15 cellular contexts compared by ENCODE assay signal in genomic region chr11:118319031-118319814, GRCh38. TPM values are rescaled to one million over a fixed set of nuclear protein-coding genes. Genes with fewer than 3 reads are reported as not detected.
DNase-seq lines count a peak whose midpoint lies in the region; ATAC-seq and TF ChIP-seq lines count a peak whose summit lies in the region.
"Had no signal": no experiment of that assay in that cellular context is flagged by ENCODE, and none has a peak within 500 bp of the region (broad histone marks: within the 10 kb centered on the region; RNA-seq: fewer than 3 reads in every experiment).

No MANE protein-coding gene starts in this region.

- H3K9me3 ChIP-seq in neutrophil: no peaks in the 10 kb centered on the region
- H3K9me3 ChIP-seq: body of pancreas, psoas muscle, SK-N-SH had no signal

- peak overlapping the region; percentile 66 for H3K27ac ChIP-seq in neutrophil
- H3K27ac ChIP-seq: psoas muscle had no signal

- peaks cover 20 to 38% of the 10 kb centered on the region in 2 experiments for H3K4me1 ChIP-seq in neutrophil (ENCODE audit: control insufficient read depth in 1 of 2, insufficient read depth in 1 of 2, low read depth in 1 of 2, low read length in 1 of 2)
- H3K4me1 ChIP-seq: psoas muscle had no signal

- ATAC-seq in GM21367 (IDR thresholded peaks at IDR 0.05; ENCODE audit: unreplicated experiment): no peak
- ATAC-seq: body of pancreas, psoas muscle had no signal

- H3K27me3 ChIP-seq in neutrophil: peaks cover 32% of the 10 kb centered on the region
- H3K27me3 ChIP-seq: body of pancreas had no signal

- H3K4me3 ChIP-seq in NB4 (ENCODE audit: low read depth, low read length): no peak overlapping the region
- H3K4me3 ChIP-seq in neutrophil (ENCODE audit: low read depth in 1 of 2, low read length in 1 of 2): no peak overlapping the region
- H3K4me3 ChIP-seq: body of pancreas, psoas muscle had no signal

- no peak for TF ChIP-seq CTCF in NB4 (IDR thresholded peaks at IDR 0.05; ENCODE audit: low read depth, low read length)
- TF ChIP-seq CTCF in neutrophil (IDR thresholded peaks at IDR 0.05): no peak

- no peaks in the 10 kb centered on the region for H3K27me3 Mint-ChIP-seq in T-helper 2 cell treated with Interferon-gamma antibody and Interleukin-4, amounts not matched to agents 5 μg/mL and 100 μg/mL, for 36 hours (ENCODE audit: low read depth)
- no peaks in the 10 kb centered on the region for H3K27me3 Mint-ChIP-seq in activated T-helper 1 cell treated with anti-CD3 and anti-CD28 coated beads, Interleukin-12 subunit alpha, Interleukin-12 subunit beta, Interleukin-2, Interleukin-4 antibody, amounts not matched to agents 30 ng/mL and 10 ng/mL and 1 ng/mL, durations not matched to agents 14 hours and 24 hours and 36 hours (ENCODE audit: insufficient read depth)

- H3K9me3 Mint-ChIP-seq in T-helper 2 cell treated with Interferon-gamma antibody and Interleukin-4, amounts not matched to agents 5 μg/mL and 100 μg/mL, for 36 hours: peaks cover 4% of the 10 kb centered on the region
- H3K9me3 Mint-ChIP-seq in activated T-helper 1 cell treated with anti-CD3 and anti-CD28 coated beads, Interleukin-12 subunit alpha, Interleukin-12 subunit beta, Interleukin-2, Interleukin-4 antibody, amounts not matched to agents 30 ng/mL and 10 ng/mL and 1 ng/mL, durations not matched to agents 14 hours and 24 hours and 36 hours: no peaks in the 10 kb centered on the region

- H3K36me3 Mint-ChIP-seq in T-helper 2 cell treated with Interferon-gamma antibody and Interleukin-4, amounts not matched to agents 5 μg/mL and 100 μg/mL, for 36 hours (ENCODE audit: low read depth): peaks cover 43% of the 10 kb centered on the region
- H3K36me3 Mint-ChIP-seq in activated T-helper 1 cell treated with anti-CD3 and anti-CD28 coated beads, Interleukin-12 subunit alpha, Interleukin-12 subunit beta, Interleukin-2, Interleukin-4 antibody, amounts not matched to agents 30 ng/mL and 10 ng/mL and 1 ng/mL, durations not matched to agents 14 hours and 24 hours and 36 hours (ENCODE audit: low read depth): peaks cover 36% of the 10 kb centered on the region

- H3K27ac Mint-ChIP-seq in T-helper 2 cell treated with Interferon-gamma antibody and Interleukin-4, amounts not matched to agents 5 μg/mL and 100 μg/mL, for 36 hours: peak overlapping the region; percentile 45
- peak overlapping the region; percentile 37 for H3K27ac Mint-ChIP-seq in activated T-helper 1 cell treated with anti-CD3 and anti-CD28 coated beads, Interleukin-12 subunit alpha, Interleukin-12 subunit beta, Interleukin-2, Interleukin-4 antibody, amounts not matched to agents 30 ng/mL and 10 ng/mL and 1 ng/mL, durations not matched to agents 14 hours and 24 hours and 36 hours

- TF ChIP-seq POLR2A in NB4 (IDR thresholded peaks at IDR 0.05; ENCODE audit: extremely low read depth, insufficient read length): no peak

- no peak for DNase-seq in T-helper 2 cell treated with Interferon-gamma antibody and Interleukin-4, amounts not matched to agents 5 μg/mL and 100 μg/mL, for 36 hours (ENCODE audit: low spot score)
- DNase-seq in T-helper 2 cell (no peak), NB4 (ENCODE audit: low read depth) (peak; percentile 94), RKO (ENCODE audit: low spot score) (no peak), SW 1271 (lab: John Stamatoyannopoulos, UW) (no peak)
- no peak for DNase-seq in activated T-helper 1 cell treated with anti-CD3 and anti-CD28 coated beads, Interleukin-12 subunit alpha, Interleukin-12 subunit beta, Interleukin-2, Interleukin-4 antibody, amounts not matched to agents 30 ng/mL and 10 ng/mL and 1 ng/mL, durations not matched to agents 14 hours and 24 hours and 36 hours (ENCODE audit: low spot score)
- DNase-seq: NCI-H1105 treated with DMSO at 0.1 percent for 48 hours, NCI-H69, psoas muscle, SK-N-SH had no signal

- intact Hi-C loops in activated T-helper 1 cell treated with anti-CD3 and anti-CD28 coated beads, Interleukin-12 subunit alpha, Interleukin-12 subunit beta, Interleukin-2, Interleukin-4 antibody, amounts not matched to agents 30 ng/mL and 10 ng/mL and 1 ng/mL, durations not matched to agents 14 hours and 24 hours and 36 hours (cut with micrococcal nuclease): no loop called here

- H3K4me3 Mint-ChIP-seq in T-helper 2 cell treated with Interferon-gamma antibody and Interleukin-4, amounts not matched to agents 5 μg/mL and 100 μg/mL, for 36 hours: peak overlapping the region; percentile 3
- no peak overlapping the region for H3K4me3 Mint-ChIP-seq in activated T-helper 1 cell treated with anti-CD3 and anti-CD28 coated beads, Interleukin-12 subunit alpha, Interleukin-12 subunit beta, Interleukin-2, Interleukin-4 antibody, amounts not matched to agents 30 ng/mL and 10 ng/mL and 1 ng/mL, durations not matched to agents 14 hours and 24 hours and 36 hours

- H3K4me1 Mint-ChIP-seq in T-helper 2 cell treated with Interferon-gamma antibody and Interleukin-4, amounts not matched to agents 5 μg/mL and 100 μg/mL, for 36 hours (ENCODE audit: low read depth): peaks cover 62% of the 10 kb centered on the region
- peaks cover 65% of the 10 kb centered on the region for H3K4me1 Mint-ChIP-seq in activated T-helper 1 cell treated with anti-CD3 and anti-CD28 coated beads, Interleukin-12 subunit alpha, Interleukin-12 subunit beta, Interleukin-2, Interleukin-4 antibody, amounts not matched to agents 30 ng/mL and 10 ng/mL and 1 ng/mL, durations not matched to agents 14 hours and 24 hours and 36 hours (ENCODE audit: low read depth)

- no peaks in the 10 kb centered on the region for H3K36me3 ChIP-seq in neutrophil

RNA-seq across cellular contexts. Expression of gene CD3E, which starts 14.7 kb away (rescaled TPM):
- total RNA-seq in activated T-helper 1 cell treated with anti-CD3 and anti-CD28 coated beads, Interleukin-12 subunit alpha, Interleukin-12 subunit beta, Interleukin-2, Interleukin-4 antibody, amounts not matched to agents 30 ng/mL and 10 ng/mL and 1 ng/mL, durations not matched to agents 14 hours and 24 hours and 36 hours: 630 and 646 TPM in 2 replicates
- total RNA-seq: mammary epithelial cell, temporal lobe had no signal

RNA-seq across cellular contexts. Expression of gene CD3D, which starts 23.3 kb away (rescaled TPM):
- total RNA-seq in activated T-helper 1 cell treated with anti-CD3 and anti-CD28 coated beads, Interleukin-12 subunit alpha, Interleukin-12 subunit beta, Interleukin-2, Interleukin-4 antibody, amounts not matched to agents 30 ng/mL and 10 ng/mL and 1 ng/mL, durations not matched to agents 14 hours and 24 hours and 36 hours: 486 and 491 TPM in 2 replicates
- total RNA-seq: mammary epithelial cell, temporal lobe had no signal

RNA-seq across cellular contexts. Expression of gene CD3G, which starts 24.9 kb away (rescaled TPM):
- 134 and 145 TPM in 2 replicates for total RNA-seq in activated T-helper 1 cell treated with anti-CD3 and anti-CD28 coated beads, Interleukin-12 subunit alpha, Interleukin-12 subunit beta, Interleukin-2, Interleukin-4 antibody, amounts not matched to agents 30 ng/mL and 10 ng/mL and 1 ng/mL, durations not matched to agents 14 hours and 24 hours and 36 hours
- total RNA-seq: body of pancreas, mammary epithelial cell had no signal

RNA-seq across cellular contexts. Expression of gene UBE4A, which starts 40.2 kb away (rescaled TPM):
- total RNA-seq in activated T-helper 1 cell treated with anti-CD3 and anti-CD28 coated beads, Interleukin-12 subunit alpha, Interleukin-12 subunit beta, Interleukin-2, Interleukin-4 antibody, amounts not matched to agents 30 ng/mL and 10 ng/mL and 1 ng/mL, durations not matched to agents 14 hours and 24 hours and 36 hours: 44.1 and 46.0 TPM in 2 replicates

RNA-seq across cellular contexts. Expression of gene MPZL2, which starts 55.1 kb away (rescaled TPM):
- total RNA-seq in activated T-helper 1 cell treated with anti-CD3 and anti-CD28 coated beads, Interleukin-12 subunit alpha, Interleukin-12 subunit beta, Interleukin-2, Interleukin-4 antibody, amounts not matched to agents 30 ng/mL and 10 ng/mL and 1 ng/mL, durations not matched to agents 14 hours and 24 hours and 36 hours: 13.2 and 15.9 TPM in 2 replicates
